ENCODE assay signal across 15 cellular contexts in genomic region chr5:110354341-110354740, GRCh38.
A peak's percentile ranks its signal among the peaks of the same experiment; 100 is the strongest.
DNase-seq lines count a peak whose midpoint lies in the region; ATAC-seq and TF ChIP-seq lines count a peak whose summit lies in the region.
"Had no signal": no experiment of that assay in that cellular context is flagged by ENCODE, and none has a peak within 500 bp of the region (broad histone marks: within the 10 kb centered on the region; RNA-seq: fewer than 3 reads in every experiment).

No MANE protein-coding gene starts in this region.

- H3F3A ChIP-seq in neural progenitor cell (ENCODE audit: low read depth) = no peaks in the 10 kb centered on the region

- no peak overlapping the region for H3K27ac Mint-ChIP-seq in activated T-helper 17 cell treated with anti-CD3 and anti-CD28 coated beads, Interleukin-2, amount 50 U/mL, for 72 hours
- H3K27ac Mint-ChIP-seq in neural progenitor cell = no peak overlapping the region

- H3K9me3 Mint-ChIP-seq in activated T-helper 17 cell treated with anti-CD3 and anti-CD28 coated beads, Interleukin-2, amount 50 U/mL, for 72 hours = no peaks in the 10 kb centered on the region
- H3K9me3 Mint-ChIP-seq in neural progenitor cell = peaks cover 7% of the 10 kb centered on the region

- H2AFZ ChIP-seq in neural progenitor cell (replicated peaks) = no peak overlapping the region

- no peak overlapping the region for H3K4me3 Mint-ChIP-seq in activated T-helper 17 cell treated with anti-CD3 and anti-CD28 coated beads, Interleukin-2, amount 50 U/mL, for 72 hours
- H3K4me3 Mint-ChIP-seq in neural progenitor cell = no peak overlapping the region

- no peaks in the 10 kb centered on the region for H3K4me1 Mint-ChIP-seq in activated T-helper 17 cell treated with anti-CD3 and anti-CD28 coated beads, Interleukin-2, amount 50 U/mL, for 72 hours
- H3K4me1 Mint-ChIP-seq in neural progenitor cell = peaks cover 7% of the 10 kb centered on the region

- H3K4me3 ChIP-seq in right atrium auricular region (no peak overlapping the region), dorsolateral prefrontal cortex (peak overlapping the region in 16 of 59 donors; percentile 0 to 47 (median 20)), ascending aorta (no peak overlapping the region), neural progenitor cell (no peak overlapping the region), tibial nerve (no peak overlapping the region)
- H3K4me3 ChIP-seq: transverse colon had no signal

- H4K20me1 ChIP-seq in neural progenitor cell (ENCODE audit: low read depth) = no peaks in the 10 kb centered on the region

- H3K27me3 ChIP-seq in right atrium auricular region (no peaks in the 10 kb centered on the region), dorsolateral prefrontal cortex (no peaks in the 10 kb centered on the region), ascending aorta (no peaks in the 10 kb centered on the region), neural progenitor cell (no peaks in the 10 kb centered on the region), tibial nerve (no peaks in the 10 kb centered on the region)
- H3K27me3 ChIP-seq: transverse colon had no signal

- ATAC-seq in Right ventricle myocardium superior (ENCODE audit: poor library complexity) = peak; percentile 79
- ATAC-seq in activated T-helper 17 cell treated with anti-CD3 and anti-CD28 coated beads, Interleukin-2, amount 50 U/mL, for 72 hours (replicated peaks) = no peak

- no peak for TF ChIP-seq POLR2A in tibial nerve (IDR thresholded peaks at IDR 0.05)

- no peak overlapping the region for H3K4me2 ChIP-seq in neural progenitor cell
- H3K4me2 ChIP-seq: KMS-11 had no signal

- H3K9ac ChIP-seq in neural progenitor cell = no peak overlapping the region
- H3K9ac ChIP-seq: KMS-11 had no signal

- intact Hi-C loops in Right ventricle myocardium superior (cut with DNase I) (no loop called here), dorsolateral prefrontal cortex (cut with DNase I) (no loop called here), ascending aorta (cut with DNase I) (no loop called here)

- TF ChIP-seq CTCF in right atrium auricular region (IDR thresholded peaks at IDR 0.05) (no peak), dorsolateral prefrontal cortex (IDR thresholded peaks at IDR 0.05 in 54 of 56, conservative IDR thresholded peaks at IDR 0.05 in 2 of 56; ENCODE audit: low read depth in 1 of 56, partially characterized antibody in 56 of 56) (no peak), ascending aorta (IDR thresholded peaks at IDR 0.05) (no peak), neural progenitor cell (IDR thresholded peaks at IDR 0.05) (no peak), tibial nerve (IDR thresholded peaks at IDR 0.05) (no peak)

- H3K27ac ChIP-seq in right atrium auricular region = no peak overlapping the region
- peak overlapping the region in 48 of 59 donors; percentile 3 to 83 (median 65) for H3K27ac ChIP-seq in dorsolateral prefrontal cortex
- H3K27ac ChIP-seq in ascending aorta = no peak overlapping the region
- H3K27ac ChIP-seq in neural progenitor cell = no peak overlapping the region
- H3K27ac ChIP-seq in tibial nerve = peak overlapping the region in 1 of 4 donors; percentile 70
- H3K27ac ChIP-seq: KMS-11, transverse colon had no signal

- no peaks in the 10 kb centered on the region for H3K9me3 ChIP-seq in right atrium auricular region
- H3K9me3 ChIP-seq in ascending aorta = no peaks in the 10 kb centered on the region
- no peaks in the 10 kb centered on the region for H3K9me3 ChIP-seq in neural progenitor cell (ENCODE audit: low read depth)
- H3K9me3 ChIP-seq in tibial nerve = no peaks in the 10 kb centered on the region
- H3K9me3 ChIP-seq: transverse colon had no signal

- H3K36me3 ChIP-seq in right atrium auricular region (no peaks in the 10 kb centered on the region), ascending aorta (no peaks in the 10 kb centered on the region), neural progenitor cell (no peaks in the 10 kb centered on the region), tibial nerve (no peaks in the 10 kb centered on the region)
- H3K36me3 ChIP-seq: transverse colon had no signal

- H3K79me2 ChIP-seq in neural progenitor cell (ENCODE audit: low read depth) = no peaks in the 10 kb centered on the region

- DNase-seq in Right ventricle myocardium superior = peak; percentile 58
- no peak for DNase-seq in right atrium auricular region (ENCODE audit: low spot score)
- DNase-seq in dorsolateral prefrontal cortex = peak in 7 of 10 donors; percentile 32 to 77 (median 57)
- peak; percentile 13 for DNase-seq in midbrain (lab: John Stamatoyannopoulos, UW)
- no peak for DNase-seq in ascending aorta (ENCODE audit: low spot score in 2 of 2)
- no peak for DNase-seq in neural progenitor cell (ENCODE audit: low spot score)
- no peak for DNase-seq in tibial nerve (ENCODE audit: low spot score in 2 of 2)
- DNase-seq: amniotic stem cell, dermis blood vessel endothelial cell, NCI-H1048, NCI-H2029 treated with DMSO at 0.1 percent for 48 hours, NCI-H524 treated with DMSO at 0.1 percent for 48 hours, transverse colon had no signal

- 29 to 48% methylated on average over 2 of the region's 2 CpGs for WGBS in tibial nerve, 2 donors

- no peaks in the 10 kb centered on the region for H3K36me3 Mint-ChIP-seq in activated T-helper 17 cell treated with anti-CD3 and anti-CD28 coated beads, Interleukin-2, amount 50 U/mL, for 72 hours (ENCODE audit: low read depth)
- H3K36me3 Mint-ChIP-seq in neural progenitor cell = no peaks in the 10 kb centered on the region

- H3K4me1 ChIP-seq in right atrium auricular region = no peaks in the 10 kb centered on the region
- H3K4me1 ChIP-seq in ascending aorta = no peaks in the 10 kb centered on the region
- peaks cover 5% of the 10 kb centered on the region for H3K4me1 ChIP-seq in neural progenitor cell
- peaks cover 0 to 23% (median 5%) of the 10 kb centered on the region in 4 donors for H3K4me1 ChIP-seq in tibial nerve
- H3K4me1 ChIP-seq: transverse colon had no signal

- TF ChIP-seq EP300 in tibial nerve (IDR thresholded peaks at IDR 0.05) = no peak

- H3K27me3 Mint-ChIP-seq in activated T-helper 17 cell treated with anti-CD3 and anti-CD28 coated beads, Interleukin-2, amount 50 U/mL, for 72 hours = no peaks in the 10 kb centered on the region
- H3K27me3 Mint-ChIP-seq in neural progenitor cell (ENCODE audit: insufficient read depth, low read depth) = peaks cover 2% of the 10 kb centered on the region

Comparison
In these comparisons a context has a peak if more than half of its experiments do, and no peak if none do; other contexts are left out.
1. DNase-seq: peak in Right ventricle myocardium superior (single experiment), dorsolateral prefrontal cortex (7 of 10) and midbrain (single experiment); none in right atrium auricular region (single experiment), ascending aorta (0 of 2), neural progenitor cell (single experiment) and tibial nerve (0 of 2).
2. H3K27ac ChIP-seq: peak in dorsolateral prefrontal cortex (48 of 59); none in right atrium auricular region (0 of 2), ascending aorta (0 of 2) and neural progenitor cell (single experiment).